In the genomic region with DNA sequence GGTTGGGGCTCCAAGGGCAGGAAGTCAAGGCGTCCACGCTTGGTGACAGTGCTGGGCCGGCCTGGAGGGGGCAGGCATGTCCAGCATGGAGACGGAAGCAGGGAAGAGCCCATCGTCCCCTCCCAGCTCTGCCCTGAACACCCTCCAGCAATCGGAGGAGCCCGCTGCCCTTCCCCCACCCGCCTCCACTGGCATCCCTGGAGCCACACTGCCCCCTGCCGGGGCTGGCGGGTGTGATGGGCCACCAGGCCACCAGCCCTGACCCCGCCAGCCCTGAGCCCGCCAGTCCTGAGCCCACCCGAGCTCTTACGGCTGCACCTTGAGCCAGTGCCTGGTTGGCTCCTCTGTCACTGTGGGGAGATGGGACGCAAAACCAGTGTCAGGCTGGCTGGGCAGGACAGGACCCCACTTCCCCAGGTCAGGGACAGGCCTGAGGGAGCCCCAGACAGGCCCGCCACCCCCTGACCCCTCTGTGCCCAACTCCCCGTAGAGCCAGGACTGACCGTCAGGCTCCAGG, we compare ENCODE assay signal across 8 cellular contexts. TPM values are rescaled to one million over a fixed set of nuclear protein-coding genes. Genes with fewer than 3 reads are reported as not detected.
DNase-seq lines count a peak whose midpoint lies in the region; ATAC-seq, FAIRE-seq and TF ChIP-seq lines count a peak whose summit lies in the region.

No MANE protein-coding gene starts in this region.

- H3K9me3 Mint-ChIP-seq in activated T-helper 17 cell treated with anti-CD3 and anti-CD28 coated beads, Interleukin-2, amount 50 U/mL, for 72 hours = no peaks in the 10 kb centered on the region

- H3K4me1 ChIP-seq in foreskin keratinocyte (no peaks in the 10 kb centered on the region), suprapubic skin (peaks cover 27% of the 10 kb centered on the region)

- peak; percentile 34 for ATAC-seq in activated T-helper 17 cell treated with anti-CD3 and anti-CD28 coated beads, Interleukin-2, amount 50 U/mL, for 72 hours (replicated peaks)
- ATAC-seq in foreskin keratinocyte = peak; percentile 5
- ATAC-seq in GM19395 (IDR thresholded peaks at IDR 0.05; ENCODE audit: unreplicated experiment) = no peak

- H3K9me3 ChIP-seq in suprapubic skin = no peaks in the 10 kb centered on the region

- TF ChIP-seq EP300 in Ishikawa (IDR thresholded peaks at IDR 0.05; ENCODE audit: borderline replicate concordance) (0 out of 2 replicates have a peak, but pooled peaks have one; percentile 22), suprapubic skin (IDR thresholded peaks at IDR 0.05) (no peak)

- 27% methylated on average over 3 of the region's 18 CpGs for WGBS in suprapubic skin

- peak; percentile 80 for DNase-seq in D721Med (ENCODE audit: insufficient read length, low spot score)
- peak; percentile 59 for DNase-seq in RWPE1 (ENCODE audit: low spot score)
- DNase-seq in foreskin keratinocyte = peak in 1 of 2 donors; percentile 28
- DNase-seq in nucleus accumbens (lab: John Stamatoyannopoulos, UW) = peak in 52 of 56 donors; percentile 8 to 85 (median 55)
- no peak for DNase-seq in suprapubic skin (ENCODE audit: low spot score in 2 of 2)

- no peak for FAIRE-seq in D721Med (lab: Jason Lieb, UNC)

- H3K4me3 Mint-ChIP-seq in activated T-helper 17 cell treated with anti-CD3 and anti-CD28 coated beads, Interleukin-2, amount 50 U/mL, for 72 hours = no peak overlapping the region

- no peaks in the 10 kb centered on the region for H3K36me3 Mint-ChIP-seq in activated T-helper 17 cell treated with anti-CD3 and anti-CD28 coated beads, Interleukin-2, amount 50 U/mL, for 72 hours (ENCODE audit: low read depth)

- H3K27ac Mint-ChIP-seq in activated T-helper 17 cell treated with anti-CD3 and anti-CD28 coated beads, Interleukin-2, amount 50 U/mL, for 72 hours = no peak overlapping the region

- H3K27me3 Mint-ChIP-seq in activated T-helper 17 cell treated with anti-CD3 and anti-CD28 coated beads, Interleukin-2, amount 50 U/mL, for 72 hours = peaks cover 4% of the 10 kb centered on the region

- H3K36me3 ChIP-seq in suprapubic skin = no peaks in the 10 kb centered on the region

- H3K27me3 ChIP-seq in foreskin keratinocyte = peaks cover 41% of the 10 kb centered on the region
- H3K27me3 ChIP-seq in suprapubic skin = peaks cover 62% of the 10 kb centered on the region

- CTCF ChIA-PET in RWPE1 (lab: Yijun Ruan, JAX) = interaction anchor here (0.6 to 1.3 kb wide), 12 partner anchors 12 to 431 kb away, joined by 3 to 9 read pairs (median 4); a partner anchor contains a TSS

- peaks cover 5% of the 10 kb centered on the region for H3K4me1 Mint-ChIP-seq in activated T-helper 17 cell treated with anti-CD3 and anti-CD28 coated beads, Interleukin-2, amount 50 U/mL, for 72 hours

- POLR2A ChIA-PET in RWPE1 (lab: Yijun Ruan, JAX; ENCODE audit: low non-redundant PET) = no interaction called here

- no peak for TF ChIP-seq POLR2A in suprapubic skin (IDR thresholded peaks at IDR 0.05)

- TF ChIP-seq RAD21 in Ishikawa (IDR thresholded peaks at IDR 0.05; ENCODE audit: low read depth) = peak; percentile 96

- peak; percentile 73 for TF ChIP-seq CTCF in D721Med (IDR thresholded peaks at IDR 0.05; ENCODE audit: insufficient read depth, missing control alignments)
- TF ChIP-seq CTCF in RWPE1 (conservative IDR thresholded peaks at IDR 0.05; ENCODE audit: low read depth) = peak; percentile 79
- TF ChIP-seq CTCF in foreskin keratinocyte (conservative IDR thresholded peaks at IDR 0.05) = peak; percentile 97
- TF ChIP-seq CTCF in suprapubic skin (IDR thresholded peaks at IDR 0.05) = peak; percentile 61 to 83

- no peak overlapping the region for H3K27ac ChIP-seq in RWPE1
- no peak overlapping the region for H3K27ac ChIP-seq in foreskin keratinocyte
- H3K27ac ChIP-seq in suprapubic skin = no peak overlapping the region

- no peak overlapping the region for H3K4me3 ChIP-seq in suprapubic skin

TF ChIP-seq in Ishikawa, 13 proteins besides CTCF, POLR2A, EP300 and RAD21:
- TF ChIP-seq, protein P1, sequence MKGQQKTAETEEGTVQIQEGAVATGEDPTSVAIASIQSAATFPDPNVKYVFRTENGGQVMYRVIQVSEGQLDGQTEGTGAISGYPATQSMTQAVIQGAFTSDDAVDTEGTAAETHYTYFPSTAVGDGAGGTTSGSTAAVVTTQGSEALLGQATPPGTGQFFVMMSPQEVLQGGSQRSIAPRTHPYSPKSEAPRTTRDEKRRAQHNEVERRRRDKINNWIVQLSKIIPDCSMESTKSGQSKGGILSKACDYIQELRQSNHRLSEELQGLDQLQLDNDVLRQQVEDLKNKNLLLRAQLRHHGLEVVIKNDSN (IDR thresholded peaks at IDR 0.05) = no peak
- TF ChIP-seq, protein P2, sequence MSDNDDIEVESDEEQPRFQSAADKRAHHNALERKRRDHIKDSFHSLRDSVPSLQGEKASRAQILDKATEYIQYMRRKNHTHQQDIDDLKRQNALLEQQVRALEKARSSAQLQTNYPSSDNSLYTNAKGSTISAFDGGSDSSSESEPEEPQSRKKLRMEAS (IDR thresholded peaks at IDR 0.05) = no peak

RNA-seq across cellular contexts. Expression of a gene that starts 4.1 kb away (rescaled TPM):
- under 1 TPM; 0.15 to 0.37 TPM for total RNA-seq in activated T-helper 17 cell treated with anti-CD3 and anti-CD28 coated beads, Interleukin-2, amount 50 U/mL, for 72 hours
- total RNA-seq in foreskin keratinocyte = 0.07 TPM in 1 of 2 replicates, not detected in the other
- 0.06 TPM in 1 of 2 replicates, not detected in the other for polyA plus RNA-seq in foreskin keratinocyte
- total RNA-seq in suprapubic skin = under 1 TPM in 2 of 4 donors, not detected in 2; 0.16 to 0.48 TPM

RNA-seq across cellular contexts. Expression of a gene that starts 32.9 kb away (rescaled TPM):
- total RNA-seq in activated T-helper 17 cell treated with anti-CD3 and anti-CD28 coated beads, Interleukin-2, amount 50 U/mL, for 72 hours = under 1 TPM; 0.34 to 0.65 TPM
- total RNA-seq in foreskin keratinocyte = 0.14 TPM in 1 of 2 replicates, not detected in the other
- 0.15 and 0.20 TPM in 2 replicates for polyA plus RNA-seq in foreskin keratinocyte
- 1 to 10 TPM in 3 of 4 donors, under 1 TPM in 1; 0.72 to 6.6 (median 4.7) TPM for total RNA-seq in suprapubic skin

RNA-seq across cellular contexts. Expression of a gene that starts 50.0 kb away (rescaled TPM):
- 1 to 10 TPM; 5.5 to 8.7 TPM for total RNA-seq in activated T-helper 17 cell treated with anti-CD3 and anti-CD28 coated beads, Interleukin-2, amount 50 U/mL, for 72 hours
- 4.2 and 4.3 TPM in 2 replicates for total RNA-seq in foreskin keratinocyte
- 1.1 and 1.6 TPM in 2 replicates for polyA plus RNA-seq in foreskin keratinocyte
- 10 to 100 TPM; 22.0 to 69.6 (median 26.0) TPM for total RNA-seq in suprapubic skin

Comparison
In these comparisons a context has a peak if more than half of its experiments do, and no peak if none do; other contexts are left out.
1. DNase-seq: peak in D721Med (single experiment), RWPE1 (single experiment) and nucleus accumbens (52 of 56); none in suprapubic skin (0 of 2).
2. Peak in every context shown above with its lines, with median percentiles within 50 percentile points of each other: CTCF ChIP-seq.